ENCODE assay signal across 9 cellular contexts in genomic region chrX:78708171-78708570, GRCh38. TPM values are rescaled to one million over a fixed set of nuclear protein-coding genes. Genes with fewer than 3 reads are reported as not detected.
DNase-seq lines count a peak whose midpoint lies in the region; ATAC-seq and TF ChIP-seq lines count a peak whose summit lies in the region.
"Had no signal": no experiment of that assay in that cellular context is flagged by ENCODE, and none has a peak within 500 bp of the region (broad histone marks: within the 10 kb centered on the region; RNA-seq: fewer than 3 reads in every experiment).

No MANE protein-coding gene starts in this region.

- ATAC-seq in RWPE2 (ENCODE audit: low read depth) (no peak), HG03045 (IDR thresholded peaks at IDR 0.05; ENCODE audit: unreplicated experiment) (no peak), HG03139 (IDR thresholded peaks at IDR 0.05; ENCODE audit: unreplicated experiment) (no peak)

- no peaks in the 10 kb centered on the region for H3K36me3 ChIP-seq in RWPE2 (ENCODE audit: low read depth)

- CTCF ChIA-PET in AG04449 (lab: Yijun Ruan, JAX) = interaction anchor here (0.7 to 4.6 kb wide), 16 partner anchors 8 to 373 kb away, joined by 3 to 36 read pairs (median 3); no protein-coding TSS in a partner anchor

- POLR2A ChIA-PET in AG04449 (lab: Yijun Ruan, JAX) = no interaction called here

- H3K4me1 Mint-ChIP-seq in glutamatergic neuron (ENCODE audit: low read depth, unreplicated experiment) = no peaks in the 10 kb centered on the region

- H3K36me3 Mint-ChIP-seq in glutamatergic neuron (ENCODE audit: unreplicated experiment) = no peaks in the 10 kb centered on the region

- H3K9me3 ChIP-seq in RWPE2 (ENCODE audit: severe bottlenecking) = no peaks in the 10 kb centered on the region

- no peak overlapping the region for H3K27ac ChIP-seq in RWPE2 (ENCODE audit: poor library complexity, severe bottlenecking)
- H3K27ac ChIP-seq: epithelial cell of prostate had no signal

- H3K4me3 ChIP-seq in AG04449 (ENCODE audit: low read depth, low read length) = no peak overlapping the region
- H3K4me3 ChIP-seq in RWPE2 (ENCODE audit: severe bottlenecking) = no peak overlapping the region

- H3K27me3 Mint-ChIP-seq in glutamatergic neuron (ENCODE audit: unreplicated experiment) = no peaks in the 10 kb centered on the region

- TF ChIP-seq CTCF in AG04449 (IDR thresholded peaks at IDR 0.05; ENCODE audit: insufficient read depth, low read length, missing control alignments) (peak; percentile 67), RWPE2 (IDR thresholded peaks at IDR 0.05; ENCODE audit: poor library complexity, severe bottlenecking) (peak; percentile 32), glutamatergic neuron (IDR thresholded peaks at IDR 0.05; ENCODE audit: partially characterized antibody, unreplicated experiment) (no peak)

- no peaks in the 10 kb centered on the region for H3K9me3 Mint-ChIP-seq in glutamatergic neuron (ENCODE audit: unreplicated experiment)

- no peak overlapping the region for H3K4me3 Mint-ChIP-seq in glutamatergic neuron (ENCODE audit: unreplicated experiment)

- no peaks in the 10 kb centered on the region for H3K27me3 ChIP-seq in RWPE2 (ENCODE audit: insufficient read depth, poor library complexity, severe bottlenecking)

- H3K4me1 ChIP-seq in RWPE2 (ENCODE audit: insufficient read depth, poor library complexity, severe bottlenecking) = no peaks in the 10 kb centered on the region

- no peak overlapping the region for H3K27ac Mint-ChIP-seq in glutamatergic neuron (ENCODE audit: unreplicated experiment)

- no peak for DNase-seq in AG04449 (ENCODE audit: low read depth, low spot score)
- DNase-seq in GM19238 (ENCODE audit: insufficient read length, low spot score) = peak; percentile 4
- DNase-seq in RWPE2 (ENCODE audit: low spot score) = no peak
- DNase-seq in glutamatergic neuron = peak; percentile 13
- no peak for DNase-seq in NCI-H2029 treated with DMSO at 0.1 percent for 48 hours (lab: John Stamatoyannopoulos, UW)
- DNase-seq in HuH-7 (ENCODE audit: low spot score) = no peak

RNA-seq across cellular contexts. Expression of gene LPAR4, which starts 39.3 kb away (rescaled TPM):
- total RNA-seq in glutamatergic neuron (ENCODE audit: unreplicated experiment) = 3.2 TPM

RNA-seq across cellular contexts. Expression of gene RTL3, which starts 49.0 kb away (rescaled TPM):
- not detected for total RNA-seq in glutamatergic neuron (ENCODE audit: unreplicated experiment)

Comparison
In these comparisons a context has a peak if more than half of its experiments do, and no peak if none do; other contexts are left out.
1. DNase-seq: peak in GM19238 (single experiment) and glutamatergic neuron (single experiment); none in AG04449 (single experiment), RWPE2 (single experiment), NCI-H2029 treated with DMSO at 0.1 percent for 48 hours (single experiment) and HuH-7 (single experiment).